ENCODE assay signal across 1 cellular context in genomic region chr1:206005234-206005633, GRCh38.
TF ChIP-seq lines count a peak whose summit lies in the region.

No MANE protein-coding gene starts in this region.

TF ChIP-seq in WTC11, 78 proteins besides CTCF, POLR2A, EP300 and RAD21 (continued from another document):
- no peak for TF ChIP-seq AFF4 (CRISPR knock-in tag; IDR thresholded peaks at IDR 0.05; ENCODE audit: borderline replicate concordance)
- no peak for TF ChIP-seq ZNF232 (CRISPR knock-in tag; IDR thresholded peaks at IDR 0.05)
- no peak for TF ChIP-seq RELA (CRISPR knock-in tag; IDR thresholded peaks at IDR 0.05; ENCODE audit: borderline replicate concordance)
- TF ChIP-seq MXD4 (CRISPR knock-in tag; IDR thresholded peaks at IDR 0.05; ENCODE audit: borderline replicate concordance): no peak
- TF ChIP-seq, protein P1, sequence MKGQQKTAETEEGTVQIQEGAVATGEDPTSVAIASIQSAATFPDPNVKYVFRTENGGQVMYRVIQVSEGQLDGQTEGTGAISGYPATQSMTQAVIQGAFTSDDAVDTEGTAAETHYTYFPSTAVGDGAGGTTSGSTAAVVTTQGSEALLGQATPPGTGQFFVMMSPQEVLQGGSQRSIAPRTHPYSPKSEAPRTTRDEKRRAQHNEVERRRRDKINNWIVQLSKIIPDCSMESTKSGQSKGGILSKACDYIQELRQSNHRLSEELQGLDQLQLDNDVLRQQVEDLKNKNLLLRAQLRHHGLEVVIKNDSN (CRISPR knock-in tag; IDR thresholded peaks at IDR 0.05): no peak
- TF ChIP-seq AR (CRISPR knock-in tag; IDR thresholded peaks at IDR 0.05): no peak
- no peak for TF ChIP-seq ZSCAN18 (CRISPR knock-in tag; IDR thresholded peaks at IDR 0.05)
- no peak for TF ChIP-seq PRRX2 (CRISPR knock-in tag; IDR thresholded peaks at IDR 0.05)
- TF ChIP-seq MAX (CRISPR knock-in tag; IDR thresholded peaks at IDR 0.05): no peak
- TF ChIP-seq NR3C1 (CRISPR knock-in tag; conservative IDR thresholded peaks at IDR 0.05; ENCODE audit: low read depth): no peak
- TF ChIP-seq, protein P2, sequence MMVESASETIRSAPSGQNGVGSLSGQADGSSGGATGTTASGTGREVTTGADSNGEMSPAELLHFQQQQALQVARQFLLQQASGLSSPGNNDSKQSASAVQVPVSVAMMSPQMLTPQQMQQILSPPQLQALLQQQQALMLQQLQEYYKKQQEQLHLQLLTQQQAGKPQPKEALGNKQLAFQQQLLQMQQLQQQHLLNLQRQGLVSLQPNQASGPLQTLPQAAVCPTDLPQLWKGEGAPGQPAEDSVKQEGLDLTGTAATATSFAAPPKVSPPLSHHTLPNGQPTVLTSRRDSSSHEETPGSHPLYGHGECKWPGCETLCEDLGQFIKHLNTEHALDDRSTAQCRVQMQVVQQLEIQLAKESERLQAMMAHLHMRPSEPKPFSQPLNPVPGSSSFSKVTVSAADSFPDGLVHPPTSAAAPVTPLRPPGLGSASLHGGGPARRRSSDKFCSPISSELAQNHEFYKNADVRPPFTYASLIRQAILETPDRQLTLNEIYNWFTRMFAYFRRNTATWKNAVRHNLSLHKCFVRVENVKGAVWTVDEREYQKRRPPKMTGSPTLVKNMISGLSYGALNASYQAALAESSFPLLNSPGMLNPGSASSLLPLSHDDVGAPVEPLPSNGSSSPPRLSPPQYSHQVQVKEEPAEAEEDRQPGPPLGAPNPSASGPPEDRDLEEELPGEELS (CRISPR knock-in tag; IDR thresholded peaks at IDR 0.05): no peak
